ENCODE assay signal across 8 cellular contexts in genomic region chr21:37006521-37007291, GRCh38. TPM values are rescaled to one million over a fixed set of nuclear protein-coding genes. Genes with fewer than 3 reads are reported as not detected.
DNase-seq lines count a peak whose midpoint lies in the region; ATAC-seq and TF ChIP-seq lines count a peak whose summit lies in the region.
"Had no signal": no experiment of that assay in that cellular context is flagged by ENCODE, and none has a peak within 500 bp of the region (broad histone marks: within the 10 kb centered on the region; RNA-seq: fewer than 3 reads in every experiment).

A gene with protein sequence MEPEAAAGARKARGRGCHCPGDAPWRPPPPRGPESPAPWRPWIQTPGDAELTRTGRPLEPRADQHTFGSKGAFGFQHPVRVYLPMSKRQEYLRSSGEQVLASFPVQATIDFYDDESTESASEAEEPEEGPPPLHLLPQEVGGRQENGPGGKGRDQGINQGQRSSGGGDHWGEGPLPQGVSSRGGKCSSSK (plus strand): TSS chr21:37006702. CDS start chr21:37006773, 71 bp downstream.

- H3K36me3 ChIP-seq in brain microvascular endothelial cell (replicated peaks): no peaks in the 10 kb centered on the region
- no peaks in the 10 kb centered on the region for H3K36me3 ChIP-seq in tibial nerve

- peaks cover 0 to 27% (median 5%) of the 10 kb centered on the region in 4 donors for H3K4me1 ChIP-seq in tibial nerve

- no peak for TF ChIP-seq EP300 in tibial nerve (IDR thresholded peaks at IDR 0.05)

- ATAC-seq in GM21737 (IDR thresholded peaks at IDR 0.05; ENCODE audit: unreplicated experiment): no peak

- TF ChIP-seq CTCF in GM10266 (IDR thresholded peaks at IDR 0.05; ENCODE audit: control insufficient read depth, insufficient read depth, low read depth, missing control alignments) (no peak), brain microvascular endothelial cell (IDR thresholded peaks at IDR 0.05; ENCODE audit: low read depth, low read length, missing control alignments) (no peak), lower leg skin (IDR thresholded peaks at IDR 0.05) (no peak), tibial nerve (IDR thresholded peaks at IDR 0.05) (no peak)

- in situ Hi-C loops in brain microvascular endothelial cell (cut with HindIII; ENCODE audit: low pct_ligation_motif_present, low sequenced_read_pairs): no loop called here

- H3K27me3 ChIP-seq in brain microvascular endothelial cell (replicated peaks) (no peaks in the 10 kb centered on the region), tibial nerve (peaks cover 3 to 54% of the 10 kb centered on the region in 2 donors)

- TF ChIP-seq POLR2A in lower leg skin (IDR thresholded peaks at IDR 0.05) (no peak), tibial nerve (IDR thresholded peaks at IDR 0.05) (no peak)

- peak; percentile 60 for DNase-seq in GM10266 (ENCODE audit: extremely low spot score)
- peak; percentile 49 for DNase-seq in NCI-H345 treated with DMSO at 0.1 percent for 48 hours (lab: John Stamatoyannopoulos, UW; ENCODE audit: unreplicated experiment)
- no peak for DNase-seq in brain microvascular endothelial cell
- DNase-seq in lower leg skin (ENCODE audit: low spot score in 2 of 2): peak in 1 of 2 donors; percentile 81
- DNase-seq in tibial nerve (ENCODE audit: low spot score in 2 of 2): no peak
- DNase-seq in UCSD-AML1 (lab: John Stamatoyannopoulos, UW; ENCODE audit: unreplicated experiment): no peak

- intact Hi-C loops in lower leg skin (cut with DNase I; ENCODE audit: low total_unique reads): no loop called here

- H3K27ac ChIP-seq in brain microvascular endothelial cell: no peak within 1 kb of the TSS
- H3K27ac ChIP-seq in tibial nerve: no peak within 1 kb of the TSS

- 3 to 8% methylated on average over 27 to 79 of the region's 85 CpGs for WGBS in lower leg skin, 2 donors
- 3 to 7% methylated on average over 28 to 52 of the region's 85 CpGs for WGBS in tibial nerve, 2 donors

- peak within 1 kb of the TSS; percentile 45 for H3K4me3 ChIP-seq in brain microvascular endothelial cell (ENCODE audit: low read depth, low read length)
- peak within 1 kb of the TSS; percentile 49 for H3K4me3 ChIP-seq in lower leg skin (ENCODE audit: low read depth, poor library complexity, severe bottlenecking)
- H3K4me3 ChIP-seq in tibial nerve: peak within 1 kb of the TSS; percentile 5 to 43 (median 28)

- H3K9me3 ChIP-seq in tibial nerve: no peaks in the 10 kb centered on the region

RNA-seq across cellular contexts. Expression of the gene that starts here (rescaled TPM):
- total RNA-seq in lower leg skin: not detected
- not detected for total RNA-seq in tibial nerve
- total RNA-seq: SK-MEL-5 had no signal

Comparison
In these comparisons a context has a peak if more than half of its experiments do, and no peak if none do; other contexts are left out.
1. DNase-seq: peak in GM10266 (single experiment) and NCI-H345 treated with DMSO at 0.1 percent for 48 hours (single experiment); none in brain microvascular endothelial cell (single experiment), tibial nerve (0 of 2) and UCSD-AML1 (single experiment).
2. Peak in every context shown above with its lines, with median percentiles within 50 percentile points of each other: H3K4me3 ChIP-seq.